ENCODE assay signal across 9 cellular contexts in the genomic region with DNA sequence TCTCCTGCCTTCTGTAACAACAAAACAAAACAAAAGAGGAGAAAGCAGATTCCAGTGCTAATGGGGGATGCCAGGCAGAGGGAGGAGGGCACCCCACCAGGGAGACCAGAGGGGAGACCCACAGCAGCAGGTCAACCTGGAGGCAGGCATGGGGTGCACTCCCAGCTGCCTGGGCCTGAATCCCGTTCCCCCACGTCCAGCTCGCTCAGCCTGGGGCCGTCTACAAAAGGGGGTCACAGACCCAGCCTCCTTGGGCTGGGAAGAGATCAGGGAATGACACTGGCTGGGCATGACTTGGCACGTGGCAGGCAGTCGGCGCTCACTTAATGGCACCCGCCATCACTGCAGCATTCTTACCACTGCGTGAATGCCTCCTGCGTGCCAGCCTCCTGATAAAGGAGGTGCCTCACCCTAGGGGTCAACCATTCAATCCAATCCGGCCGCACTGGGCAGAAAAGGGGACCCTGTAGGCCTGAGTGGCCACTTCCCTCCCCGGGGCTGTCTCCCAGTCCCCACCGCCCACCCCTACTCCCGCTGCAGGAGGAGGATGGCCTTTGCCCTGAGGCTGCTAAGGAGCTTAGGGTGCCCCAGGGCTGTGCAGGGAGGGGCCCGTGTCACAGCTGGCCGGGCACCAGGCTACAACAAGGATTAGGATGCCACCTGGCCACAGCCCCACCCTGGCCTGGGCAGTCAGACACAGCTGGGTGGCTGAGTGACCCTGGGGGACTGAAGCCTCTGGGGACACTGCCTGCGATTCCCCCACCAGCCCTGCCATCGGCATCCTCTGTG.
DNase-seq lines count a peak whose midpoint lies in the region; ATAC-seq, FAIRE-seq and TF ChIP-seq lines count a peak whose summit lies in the region.
"Had no signal": no experiment of that assay in that cellular context is flagged by ENCODE, and none has a peak within 500 bp of the region (broad histone marks: within the 10 kb centered on the region; RNA-seq: fewer than 3 reads in every experiment).

No MANE protein-coding gene starts in this region.

- H3K27ac ChIP-seq in Karpas-422 (ENCODE audit: low read length) (peak overlapping the region; percentile 65), heart right ventricle (peak overlapping the region in 8 of 10 donors; percentile 14 to 80 (median 47)), upper lobe of right lung (peak overlapping the region; percentile 47)
- H3K27ac ChIP-seq: thoracic aorta had no signal

- TF ChIP-seq POLR2A in H54 (IDR thresholded peaks at IDR 0.05; ENCODE audit: low read depth, low read length): no peak

- H3K36me3 ChIP-seq in Karpas-422 (ENCODE audit: insufficient read depth, low read length) (peaks cover 48% of the 10 kb centered on the region), heart right ventricle (peaks cover 0 to 82% (median 33%) of the 10 kb centered on the region in 9 donors), upper lobe of right lung (peaks cover 50% of the 10 kb centered on the region)

- intact Hi-C loops in heart right ventricle (cut with DNase I) (loop anchor here in 1 of 10 donors (5.0 kb wide), 1 partner anchor 37 kb away; no protein-coding TSS in a partner anchor), upper lobe of right lung (cut with DNase I) (no loop called here)

- no peak overlapping the region for H3K4me2 ChIP-seq in Karpas-422 (ENCODE audit: low read depth, low read length, poor library complexity, severe bottlenecking)

- no peaks in the 10 kb centered on the region; the same call in 1 of the 2 replicates for H4K20me1 ChIP-seq in Karpas-422 (ENCODE audit: insufficient read depth, low read depth, low read length)

- no peak for ATAC-seq in activated CD8-positive, alpha-beta memory T cell treated with anti-CD3 and anti-CD28 coated beads, Interleukin-2, amount 10 ng/mL, durations not matched to agents 7 days and 5 days
- ATAC-seq in heart right ventricle (peak; percentile 6 to 65 (median 44)), upper lobe of right lung (no peak), HG03135 (IDR thresholded peaks at IDR 0.05; ENCODE audit: unreplicated experiment) (no peak)

- H3K36me3 Mint-ChIP-seq in activated CD8-positive, alpha-beta memory T cell treated with anti-CD3 and anti-CD28 coated beads, Interleukin-2, amount 10 ng/mL, durations not matched to agents 7 days and 5 days: peaks cover 36% of the 10 kb centered on the region

- H3K27me3 Mint-ChIP-seq in activated CD8-positive, alpha-beta memory T cell treated with anti-CD3 and anti-CD28 coated beads, Interleukin-2, amount 10 ng/mL, durations not matched to agents 7 days and 5 days: no peaks in the 10 kb centered on the region

- no peak for DNase-seq in activated CD8-positive, alpha-beta memory T cell treated with anti-CD3 and anti-CD28 coated beads, Interleukin-2, amount 10 ng/mL, durations not matched to agents 7 days and 5 days
- DNase-seq in activated CD8-positive, alpha-beta memory T cell treated with anti-CD3 and anti-CD28 coated beads, Interleukin-2, amount 50 U/mL, for 4 hours: no peak
- DNase-seq in Karpas-422: no peak
- peak in 1 of 2 donors; percentile 49 for DNase-seq in heart right ventricle
- DNase-seq in upper lobe of right lung: no peak
- DNase-seq in H54 (ENCODE audit: insufficient read length, low spot score): no peak
- no peak for DNase-seq in stimulated activated CD4-positive, alpha-beta T cell treated with anti-CD3 and anti-CD28 coated beads, Interleukin-1b, Interleukin-23, amount 100 ng/mL, for 48 hours

- no peak overlapping the region for H2AFZ ChIP-seq in Karpas-422 (ENCODE audit: low read length)

- H3K79me2 ChIP-seq in Karpas-422 (ENCODE audit: low read length): peaks cover 59% of the 10 kb centered on the region

- H3K27me3 ChIP-seq in Karpas-422 (ENCODE audit: low read length): no peaks in the 10 kb centered on the region
- no peaks in the 10 kb centered on the region for H3K27me3 ChIP-seq in heart right ventricle
- H3K27me3 ChIP-seq in upper lobe of right lung: no peaks in the 10 kb centered on the region

- peaks cover 40% of the 10 kb centered on the region for H3K4me1 Mint-ChIP-seq in activated CD8-positive, alpha-beta memory T cell treated with anti-CD3 and anti-CD28 coated beads, Interleukin-2, amount 10 ng/mL, durations not matched to agents 7 days and 5 days

- 47 to 61% methylated on average over 19 of the region's 19 CpGs for WGBS in heart right ventricle, 2 donors

- no peak overlapping the region for H3K9ac ChIP-seq in Karpas-422 (ENCODE audit: low read length)

- no peaks in the 10 kb centered on the region for H3K9me2 ChIP-seq in Karpas-422 (replicated peaks; ENCODE audit: insufficient read depth, low read length)

- no peak for TF ChIP-seq CTCF in heart right ventricle (IDR thresholded peaks at IDR 0.05)
- no peak for TF ChIP-seq CTCF in upper lobe of right lung (IDR thresholded peaks at IDR 0.05)

- H3K9me3 ChIP-seq in Karpas-422 (ENCODE audit: low read length) (no peaks in the 10 kb centered on the region; the same call in 1 of the 2 replicates), heart right ventricle (no peaks in the 10 kb centered on the region), upper lobe of right lung (no peaks in the 10 kb centered on the region)
- H3K9me3 ChIP-seq: thoracic aorta had no signal

- H3K27ac Mint-ChIP-seq in activated CD8-positive, alpha-beta memory T cell treated with anti-CD3 and anti-CD28 coated beads, Interleukin-2, amount 10 ng/mL, durations not matched to agents 7 days and 5 days: peak overlapping the region; percentile 31

- H3K9me3 Mint-ChIP-seq in activated CD8-positive, alpha-beta memory T cell treated with anti-CD3 and anti-CD28 coated beads, Interleukin-2, amount 10 ng/mL, durations not matched to agents 7 days and 5 days (ENCODE audit: low read depth): peaks cover 2% of the 10 kb centered on the region

- no peak overlapping the region for H3K4me3 ChIP-seq in Karpas-422 (ENCODE audit: low read length)
- no peak overlapping the region for H3K4me3 ChIP-seq in heart right ventricle
- no peak overlapping the region for H3K4me3 ChIP-seq in upper lobe of right lung
- H3K4me3 ChIP-seq: thoracic aorta had no signal

- H3K4me3 Mint-ChIP-seq in activated CD8-positive, alpha-beta memory T cell treated with anti-CD3 and anti-CD28 coated beads, Interleukin-2, amount 10 ng/mL, durations not matched to agents 7 days and 5 days: no peak overlapping the region

- FAIRE-seq in H54 (lab: Jason Lieb, UNC): no peak

- H3K4me1 ChIP-seq in Karpas-422 (ENCODE audit: low read length): peaks cover 20% of the 10 kb centered on the region
- H3K4me1 ChIP-seq in heart right ventricle: peaks cover 5 to 52% (median 29%) of the 10 kb centered on the region in 9 donors
- peaks cover 15% of the 10 kb centered on the region for H3K4me1 ChIP-seq in upper lobe of right lung

- CTCF ChIA-PET in activated CD8-positive, alpha-beta memory T cell treated with anti-CD3 and anti-CD28 coated beads, Interleukin-2, amount 10 ng/mL, durations not matched to agents 7 days and 5 days (lab: Charles Lee): interaction anchor here (1.0 to 1.2 kb wide), 6 partner anchors 10 to 448 kb away, joined by 3 read pairs; no protein-coding TSS in a partner anchor

Comparison
In these comparisons a context has a peak if more than half of its experiments do, and no peak if none do; other contexts are left out.
1. ATAC-seq: peak in heart right ventricle (8 of 8); none in activated CD8-positive, alpha-beta memory T cell treated with anti-CD3 and anti-CD28 coated beads, Interleukin-2, amount 10 ng/mL, durations not matched to agents 7 days and 5 days (single experiment), upper lobe of right lung (single experiment) and HG03135 (single experiment).
2. Peak in every context shown above with its lines, with median percentiles within 50 percentile points of each other: H3K27ac ChIP-seq.